Comparison of ENCODE assay signal across 2 cellular contexts in the genomic region with DNA sequence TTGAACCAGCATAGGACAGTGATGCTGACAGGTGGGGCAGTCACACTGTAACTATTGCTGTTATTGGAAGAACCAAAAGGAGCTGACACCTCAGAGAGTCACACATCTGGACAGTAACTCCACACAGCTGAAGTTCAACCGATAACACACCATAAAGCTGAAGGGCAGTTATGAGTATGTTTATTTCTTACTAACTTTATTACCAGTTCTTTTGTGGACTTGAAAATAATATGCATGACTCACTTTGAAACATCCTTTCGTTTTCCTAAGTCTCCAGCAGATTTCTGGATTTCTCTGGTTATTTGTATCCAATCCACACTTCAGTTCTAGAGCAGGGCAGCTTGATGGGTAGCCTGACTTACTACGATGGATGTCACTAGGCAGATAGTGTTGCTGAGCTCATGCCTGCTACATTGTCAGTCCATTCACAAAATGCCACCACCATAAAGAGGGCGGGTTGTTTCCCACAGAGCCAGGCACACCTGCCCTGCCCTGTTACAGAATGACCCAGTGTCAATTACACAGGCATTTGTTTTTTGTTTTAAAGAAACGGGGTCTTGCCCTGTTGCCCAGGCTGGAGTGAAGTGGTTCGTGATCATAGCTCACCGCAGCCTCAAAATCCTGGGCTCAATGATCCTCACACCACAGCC.
TF ChIP-seq lines count a peak whose summit lies in the region.

No MANE protein-coding gene starts in this region.

TF ChIP-seq in HEK293, 187 proteins besides CTCF, POLR2A, EP300 and RAD21:
- TF ChIP-seq ZNF580 (tag by site-specific recombination; IDR thresholded peaks at IDR 0.05) (no peak), ZBTB6 (tag by site-specific recombination; IDR thresholded peaks at IDR 0.05) (peak; percentile 42; the same call in 1 of the 2 replicates), ZNF558 (tag by site-specific recombination; IDR thresholded peaks at IDR 0.05) (no peak)

TF ChIP-seq in GM12878, 131 proteins besides CTCF, POLR2A, EP300 and RAD21:
- no peak for TF ChIP-seq ZBED1 (IDR thresholded peaks at IDR 0.05; ENCODE audit: borderline replicate concordance)
- TF ChIP-seq SMAD5 (IDR thresholded peaks at IDR 0.05; ENCODE audit: low read depth) = no peak
- no peak for TF ChIP-seq USF2 (IDR thresholded peaks at IDR 0.05; ENCODE audit: borderline replicate concordance, low read depth, low read length)
- TF ChIP-seq REST (IDR thresholded peaks at IDR 0.05; ENCODE audit: low read depth, low read length) = no peak
- TF ChIP-seq NFYA (IDR thresholded peaks at IDR 0.05; ENCODE audit: borderline replicate concordance, low read depth, low read length) = no peak
- TF ChIP-seq NR2F1 (conservative IDR thresholded peaks at IDR 0.05) = no peak
- no peak for TF ChIP-seq CBX3 (IDR thresholded peaks at IDR 0.05; ENCODE audit: borderline replicate concordance, low read depth)
- no peak for TF ChIP-seq ZZZ3 (IDR thresholded peaks at IDR 0.05; ENCODE audit: control insufficient read depth, insufficient read length, low read depth)
- TF ChIP-seq KLF5 (IDR thresholded peaks at IDR 0.05; ENCODE audit: partially characterized antibody) = no peak
- no peak for TF ChIP-seq ZSCAN29 (IDR thresholded peaks at IDR 0.05)
- no peak for TF ChIP-seq RBBP5 (conservative IDR thresholded peaks at IDR 0.05)
- no peak for TF ChIP-seq ZBTB40 (IDR thresholded peaks at IDR 0.05; ENCODE audit: borderline replicate concordance)
